ENCODE assay signal across 8 cellular contexts in genomic region chr1:198088360-198089071, GRCh38.
DNase-seq lines count a peak whose midpoint lies in the region; ATAC-seq and TF ChIP-seq lines count a peak whose summit lies in the region.

No MANE protein-coding gene starts in this region.

- no peaks in the 10 kb centered on the region for H4K20me1 ChIP-seq in mammary epithelial cell (ENCODE audit: insufficient read depth, low read length)

- no TSS peak for BruUV-seq in Caco-2 (replicated peaks; lab: Mats Ljungman, UMichigan)
- no TSS peak for BruUV-seq in mammary epithelial cell (replicated peaks; lab: Mats Ljungman, UMichigan)

- no peak for TF ChIP-seq POLR2A in right lobe of liver (IDR thresholded peaks at IDR 0.05)

- H3K36me3 Mint-ChIP-seq in Caco-2 (ENCODE audit: insufficient read depth, unreplicated experiment): no peaks in the 10 kb centered on the region
- H3K36me3 Mint-ChIP-seq in activated T-helper 2 cell treated with anti-CD3 and anti-CD28 coated beads, Interferon-gamma antibody, Interleukin-2, Interleukin-4, amounts not matched to agents 10 μg/mL and 5 μg/mL and 100 μg/mL, durations not matched to agents 14 hours and 24 hours and 36 hours (ENCODE audit: low read depth): no peaks in the 10 kb centered on the region

- no peaks in the 10 kb centered on the region for H3K27me3 Mint-ChIP-seq in Caco-2 (ENCODE audit: insufficient read depth, unreplicated experiment)
- no peaks in the 10 kb centered on the region for H3K27me3 Mint-ChIP-seq in activated T-helper 2 cell treated with anti-CD3 and anti-CD28 coated beads, Interferon-gamma antibody, Interleukin-2, Interleukin-4, amounts not matched to agents 10 μg/mL and 5 μg/mL and 100 μg/mL, durations not matched to agents 14 hours and 24 hours and 36 hours (ENCODE audit: low read depth)

- H3K27ac Mint-ChIP-seq in Caco-2 (ENCODE audit: unreplicated experiment): no peak overlapping the region
- H3K27ac Mint-ChIP-seq in activated T-helper 2 cell treated with anti-CD3 and anti-CD28 coated beads, Interferon-gamma antibody, Interleukin-2, Interleukin-4, amounts not matched to agents 10 μg/mL and 5 μg/mL and 100 μg/mL, durations not matched to agents 14 hours and 24 hours and 36 hours: no peak overlapping the region

- peak overlapping the region; percentile 68 for H2AFZ ChIP-seq in mammary epithelial cell (ENCODE audit: low read depth, low read length)

- no peaks in the 10 kb centered on the region for H3K27me3 ChIP-seq in Caco-2 (replicated peaks; ENCODE audit: control insufficient read depth, insufficient read depth, low read length)
- H3K27me3 ChIP-seq in mammary epithelial cell (ENCODE audit: insufficient read depth, low read length): no peaks in the 10 kb centered on the region
- no peaks in the 10 kb centered on the region for H3K27me3 ChIP-seq in right lobe of liver

- no peaks in the 10 kb centered on the region for H3K9me3 Mint-ChIP-seq in Caco-2 (ENCODE audit: unreplicated experiment)
- H3K9me3 Mint-ChIP-seq in activated T-helper 2 cell treated with anti-CD3 and anti-CD28 coated beads, Interferon-gamma antibody, Interleukin-2, Interleukin-4, amounts not matched to agents 10 μg/mL and 5 μg/mL and 100 μg/mL, durations not matched to agents 14 hours and 24 hours and 36 hours: no peaks in the 10 kb centered on the region

- H3K79me2 ChIP-seq in mammary epithelial cell (ENCODE audit: insufficient read depth, low read length): no peaks in the 10 kb centered on the region

- POLR2A ChIA-PET in Caco-2 (lab: Charles Lee): no interaction called here

- peak; percentile 67 to 70 for TF ChIP-seq CTCF in Caco-2 (IDR thresholded peaks at IDR 0.05; ENCODE audit: insufficient read depth in 1 of 2, low read depth in 1 of 2, low read length in 1 of 2, severe bottlenecking in 1 of 2, unreplicated experiment in 1 of 2)
- peak; percentile 56 to 66 for TF ChIP-seq CTCF in mammary epithelial cell (conservative IDR thresholded peaks at IDR 0.05 in 1 of 2, IDR thresholded peaks at IDR 0.05 in 1 of 2; ENCODE audit: extremely low read depth in 1 of 2, insufficient read depth in 1 of 2, low read depth in 1 of 2, low read length in 2 of 2)
- peak; percentile 51 to 63 (median 56) for TF ChIP-seq CTCF in right lobe of liver (IDR thresholded peaks at IDR 0.05)

- 46% methylated on average over 4 of the region's 4 CpGs for WGBS in mammary epithelial cell (ENCODE audit: low coverage, missing lambda C conversion rate)
- 20% methylated on average over 3 of the region's 4 CpGs for WGBS in right lobe of liver (ENCODE audit: insufficient coverage, low coverage, low lambda C conversion rate, missing lambda C conversion rate)

- H3K27ac ChIP-seq in mammary epithelial cell (ENCODE audit: insufficient read depth, low read depth, low read length): no peak overlapping the region
- peak overlapping the region in 2 of 3 donors; percentile 29 to 50 for H3K27ac ChIP-seq in right lobe of liver

- H3K4me3 ChIP-seq in Caco-2 (ENCODE audit: low read depth, low read length) (no peak overlapping the region), mammary epithelial cell (replicated peaks in 1 of 3; ENCODE audit: insufficient read depth in 1 of 3, low read depth in 2 of 3, low read length in 3 of 3) (no peak overlapping the region), right lobe of liver (no peak overlapping the region)

- H3K9ac ChIP-seq in mammary epithelial cell (ENCODE audit: insufficient read depth, low read length): no peak overlapping the region

- H3K36me3 ChIP-seq in Caco-2 (ENCODE audit: control insufficient read depth, insufficient read depth, low read length) (no peaks in the 10 kb centered on the region), mammary epithelial cell (ENCODE audit: insufficient read depth, low read length) (no peaks in the 10 kb centered on the region), right lobe of liver (no peaks in the 10 kb centered on the region)

- in situ Hi-C loops in mammary epithelial cell (cut with MboI; ENCODE audit: low sequenced_read_pairs in 2 of 2): loop anchor here (25.0 kb wide), 2 partner anchors 374 to 599 kb away; no protein-coding TSS in a partner anchor

- H3K4me3 Mint-ChIP-seq in Caco-2 (ENCODE audit: unreplicated experiment): peak overlapping the region; percentile 52
- no peak overlapping the region for H3K4me3 Mint-ChIP-seq in activated T-helper 2 cell treated with anti-CD3 and anti-CD28 coated beads, Interferon-gamma antibody, Interleukin-2, Interleukin-4, amounts not matched to agents 10 μg/mL and 5 μg/mL and 100 μg/mL, durations not matched to agents 14 hours and 24 hours and 36 hours (ENCODE audit: low read depth)

- dilution Hi-C loops in mammary epithelial cell (cut with HindIII; ENCODE audit: low sequenced_read_pairs): no loop called here

- peaks cover 12% of the 10 kb centered on the region for H3K4me1 Mint-ChIP-seq in Caco-2 (ENCODE audit: low read depth, unreplicated experiment)
- peaks cover 8% of the 10 kb centered on the region for H3K4me1 Mint-ChIP-seq in activated T-helper 2 cell treated with anti-CD3 and anti-CD28 coated beads, Interferon-gamma antibody, Interleukin-2, Interleukin-4, amounts not matched to agents 10 μg/mL and 5 μg/mL and 100 μg/mL, durations not matched to agents 14 hours and 24 hours and 36 hours (ENCODE audit: low read depth)

- CTCF ChIA-PET in Caco-2 (lab: Charles Lee) (no interaction called here), mammary epithelial cell (lab: Charles Lee; ENCODE audit: low non-redundant PET) (interaction anchor here (0.5 to 0.6 kb wide), 2 partner anchors 62 to 188 kb away, joined by 3 to 7 read pairs; no protein-coding TSS in a partner anchor)

- H3K4me1 ChIP-seq in Caco-2 (peaks cover 6% of the 10 kb centered on the region; the same call in 1 of the 2 replicates), mammary epithelial cell (ENCODE audit: insufficient read depth, low read length) (no peaks in the 10 kb centered on the region), right lobe of liver (peaks cover 0 to 16% (median 0%) of the 10 kb centered on the region in 4 donors)

- intact Hi-C loops in Caco-2 (cut with micrococcal nuclease; ENCODE audit: unreplicated experiment) (loop anchor here (1.0 kb wide), 4 partner anchors 68 to 598 kb away; partner anchors contain the start of gene NEK7), mammary epithelial cell (cut with micrococcal nuclease) (loop anchor here (1.0 to 5.0 kb wide), 5 partner anchors 68 to 599 kb away; partner anchors contain the start of gene NEK7), right lobe of liver (cut with DNase I) (no loop called here)
- intact Hi-C loops in activated T-helper 2 cell treated with anti-CD3 and anti-CD28 coated beads, Interferon-gamma antibody, Interleukin-2, Interleukin-4, amounts not matched to agents 10 μg/mL and 5 μg/mL and 100 μg/mL, durations not matched to agents 14 hours and 24 hours and 36 hours (cut with micrococcal nuclease): loop anchor here (1.0 to 5.0 kb wide), 4 partner anchors 68 to 376 kb away; partner anchors contain the start of gene NEK7

- ATAC-seq in right lobe of liver (peak; percentile 70 to 79 (median 73)), GM21381 (IDR thresholded peaks at IDR 0.05; ENCODE audit: unreplicated experiment) (no peak), GM21528 (IDR thresholded peaks at IDR 0.05; ENCODE audit: low FRiP score, unreplicated experiment) (no peak)

- no peaks in the 10 kb centered on the region for H3K9me3 ChIP-seq in Caco-2
- no peaks in the 10 kb centered on the region for H3K9me3 ChIP-seq in mammary epithelial cell (replicated peaks; ENCODE audit: insufficient read depth, low read length)
- no peaks in the 10 kb centered on the region for H3K9me3 ChIP-seq in right lobe of liver

- peak in 1 of 2 experiments; percentile 50 for DNase-seq in Caco-2
- peak; percentile 8 for DNase-seq in GM19240 (ENCODE audit: insufficient read length, low spot score)
- peak; percentile 64 for DNase-seq in NCI-H69 (lab: John Stamatoyannopoulos, UW)
- peak; percentile 45 for DNase-seq in mammary epithelial cell
- no peak for DNase-seq in right lobe of liver
- DNase-seq in activated T-helper 2 cell treated with anti-CD3 and anti-CD28 coated beads, Interferon-gamma antibody, Interleukin-2, Interleukin-4, amounts not matched to agents 10 μg/mL and 5 μg/mL and 100 μg/mL, durations not matched to agents 14 hours and 24 hours and 36 hours (ENCODE audit: low spot score): no peak

- no peak overlapping the region for H3K4me2 ChIP-seq in mammary epithelial cell (ENCODE audit: insufficient read depth, low read depth, low read length)

Comparison
In these comparisons a context has a peak if more than half of its experiments do, and no peak if none do; other contexts are left out.
1. DNase-seq: peak in GM19240 (single experiment), NCI-H69 (single experiment) and mammary epithelial cell (single experiment); none in right lobe of liver (0 of 3) and activated T-helper 2 cell treated with anti-CD3 and anti-CD28 coated beads, Interferon-gamma antibody, Interleukin-2, Interleukin-4, amounts not matched to agents 10 μg/mL and 5 μg/mL and 100 μg/mL, durations not matched to agents 14 hours and 24 hours and 36 hours (single experiment).
2. ATAC-seq: peak in right lobe of liver (4 of 4); none in GM21381 (single experiment) and GM21528 (single experiment).
3. intact Hi-C loops: an anchor here in Caco-2 (1.0 kb wide), mammary epithelial cell (1.0 to 5.0 kb wide) and activated T-helper 2 cell treated with anti-CD3 and anti-CD28 coated beads, Interferon-gamma antibody, Interleukin-2, Interleukin-4, amounts not matched to agents 10 μg/mL and 5 μg/mL and 100 μg/mL, durations not matched to agents 14 hours and 24 hours and 36 hours (1.0 to 5.0 kb wide); none called in right lobe of liver.
4. Peak in every context shown above with its lines, with median percentiles within 50 percentile points of each other: CTCF ChIP-seq.